ENCODE assay signal across 14 cellular contexts in the genomic region with DNA sequence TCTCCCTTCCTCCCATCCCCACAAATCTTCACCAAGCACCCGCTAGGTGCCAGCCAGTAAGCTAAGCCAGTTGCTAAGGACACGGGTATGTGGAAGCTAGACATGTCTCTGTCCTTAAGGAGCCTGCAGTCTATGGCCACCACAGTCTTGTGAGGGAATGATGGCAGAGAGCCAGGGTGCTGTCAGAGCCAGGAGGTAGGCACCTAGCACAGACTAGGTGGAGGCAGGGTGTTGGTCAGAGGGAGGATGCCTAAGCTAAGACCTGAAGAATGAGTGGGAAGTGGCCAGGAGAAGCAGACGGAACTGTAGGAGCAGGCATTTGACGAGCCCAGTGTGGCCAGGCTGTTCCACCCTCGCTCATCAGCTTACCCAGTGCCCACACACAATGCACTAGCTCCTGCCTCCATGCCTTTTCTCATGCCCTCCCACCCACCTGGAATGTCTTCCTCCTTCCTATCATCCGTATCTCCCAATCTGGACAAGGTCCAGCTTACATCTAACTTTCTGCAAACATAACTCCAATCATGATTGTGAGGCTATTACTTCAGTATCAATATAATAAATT.
"Had no signal": no experiment of that assay in that cellular context is flagged by ENCODE, and none has a peak within 500 bp of the region (broad histone marks: within the 10 kb centered on the region; RNA-seq: fewer than 3 reads in every experiment).

No MANE protein-coding gene starts in this region.

- H3K27me3 ChIP-seq: brain microvascular endothelial cell, sigmoid colon, uterus had no signal

- H3K4me1 ChIP-seq: foreskin keratinocyte, psoas muscle, sigmoid colon, uterus had no signal

- ATAC-seq: activated T-helper 17 cell treated with anti-CD3 and anti-CD28 coated beads, Interleukin-2, amount 50 U/mL, for 72 hours; foreskin keratinocyte; psoas muscle had no signal

- H3K27me3 Mint-ChIP-seq: activated T-helper 17 cell treated with anti-CD3 and anti-CD28 coated beads, Interleukin-2, amount 50 U/mL, for 72 hours; central memory CD8-positive, alpha-beta T cell had no signal

- H3K36me3 ChIP-seq: brain microvascular endothelial cell, sigmoid colon, thoracic aorta, uterus had no signal

- H3K4me3 ChIP-seq: psoas muscle, sigmoid colon, thoracic aorta, uterus had no signal

- H3K4me1 Mint-ChIP-seq: activated T-helper 17 cell treated with anti-CD3 and anti-CD28 coated beads, Interleukin-2, amount 50 U/mL, for 72 hours; central memory CD8-positive, alpha-beta T cell had no signal

- H3K4me3 Mint-ChIP-seq: activated T-helper 17 cell treated with anti-CD3 and anti-CD28 coated beads, Interleukin-2, amount 50 U/mL, for 72 hours; central memory CD8-positive, alpha-beta T cell had no signal

- H3K27ac ChIP-seq: brain microvascular endothelial cell, foreskin keratinocyte, psoas muscle, sigmoid colon, thoracic aorta, uterus had no signal

- DNase-seq: activated CD4-positive, CD25-positive, alpha-beta regulatory T cell treated with anti-CD3 and anti-CD28 coated beads, Interleukin-2, amount 50 U/mL, for 72 hours; activated naive CD4-positive, alpha-beta T cell treated with Interleukin-2 at 50 U/mL for 16 hours; activated T-cell treated with anti-CD3 and anti-CD28 coated beads for 4 hours; brain microvascular endothelial cell; effector CD8-positive, alpha-beta T cell; foreskin keratinocyte; glutamatergic neuron; psoas muscle; sigmoid colon; stimulated activated CD4-positive, alpha-beta T cell treated with anti-CD3 and anti-CD28 coated beads, Interleukin-1b, Interleukin-23, amount 100 ng/mL, for 48 hours; uterus had no signal

- H3K27ac Mint-ChIP-seq: activated T-helper 17 cell treated with anti-CD3 and anti-CD28 coated beads, Interleukin-2, amount 50 U/mL, for 72 hours had no signal

- H3K9me3 ChIP-seq: psoas muscle, uterus had no signal
